ENCODE assay signal across 11 cellular contexts in the genomic region with DNA sequence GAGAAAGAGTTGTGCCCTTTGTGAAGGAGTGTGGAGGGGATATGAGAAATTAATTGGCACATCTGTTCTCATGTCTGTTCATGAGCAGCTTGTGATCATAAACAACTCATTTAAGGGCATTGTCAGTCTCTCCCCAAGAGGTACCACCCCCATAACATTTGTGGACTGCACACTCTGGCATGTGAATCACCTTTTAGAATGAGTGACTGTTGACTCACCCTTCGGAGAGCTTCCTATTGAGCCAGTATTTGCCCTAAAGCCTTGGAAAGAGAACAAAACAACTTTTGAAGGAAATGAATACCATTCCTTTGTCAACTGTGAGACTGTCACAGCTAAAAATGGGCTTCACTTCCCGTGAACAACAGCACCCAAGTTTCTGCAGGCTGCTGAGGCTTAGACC.
DNase-seq lines count a peak whose midpoint lies in the region; ATAC-seq and TF ChIP-seq lines count a peak whose summit lies in the region.
"Had no signal": no experiment of that assay in that cellular context is flagged by ENCODE, and none has a peak within 500 bp of the region (broad histone marks: within the 10 kb centered on the region; RNA-seq: fewer than 3 reads in every experiment).

No MANE protein-coding gene starts in this region.

- H3K27ac ChIP-seq in substantia nigra (ENCODE audit: low read depth, low read length, poor library complexity, severe bottlenecking) = no peak overlapping the region

- DNase-seq in AG09319 (ENCODE audit: extremely low read depth, low read depth) = peak; percentile 11
- DNase-seq in HS-27A (ENCODE audit: low read depth) = peak; percentile 79
- DNase-seq in T1000 (lab: John Stamatoyannopoulos, UW) = peak; percentile 58
- peak; percentile 70 for DNase-seq in glomerular visceral epithelial cell (ENCODE audit: extremely low spot score)
- no peak for DNase-seq in substantia nigra (lab: John Stamatoyannopoulos, UW)
- no peak for DNase-seq in NOMO-1 (lab: John Stamatoyannopoulos, UW; ENCODE audit: unreplicated experiment in 2 of 2)
- no peak for DNase-seq in activated CD4-positive, alpha-beta T cell treated with anti-CD3 and anti-CD28 coated beads for 48 hours
- DNase-seq: activated T-cell treated with anti-CD3 and anti-CD28 coated beads, Interleukin-2, amount 50 U/mL, for 48 hours; NK-92 treated with Interleukin-12 subunit alpha and Interleukin-12 subunit beta, amount 100 ng/mL, for 24 hours; stimulated activated CD4-positive, alpha-beta T cell treated with anti-CD3 and anti-CD28 coated beads, Interleukin-12 subunit alpha, Interleukin-12 subunit beta, amount 100 ng/mL, for 4 hours had no signal

- no peak for ATAC-seq in HG03520 (IDR thresholded peaks at IDR 0.05; ENCODE audit: unreplicated experiment)

- TF ChIP-seq CTCF in AG09319 (IDR thresholded peaks at IDR 0.05; ENCODE audit: low read depth, low read length) = no peak

Comparison
In these comparisons a context has a peak if more than half of its experiments do, and no peak if none do; other contexts are left out.
1. DNase-seq: peak in AG09319 (single experiment), HS-27A (single experiment), T1000 (single experiment) and glomerular visceral epithelial cell (single experiment); none in substantia nigra (0 of 49), NOMO-1 (0 of 2) and activated CD4-positive, alpha-beta T cell treated with anti-CD3 and anti-CD28 coated beads for 48 hours (single experiment).